ENCODE assay signal across 8 cellular contexts in the genomic region with DNA sequence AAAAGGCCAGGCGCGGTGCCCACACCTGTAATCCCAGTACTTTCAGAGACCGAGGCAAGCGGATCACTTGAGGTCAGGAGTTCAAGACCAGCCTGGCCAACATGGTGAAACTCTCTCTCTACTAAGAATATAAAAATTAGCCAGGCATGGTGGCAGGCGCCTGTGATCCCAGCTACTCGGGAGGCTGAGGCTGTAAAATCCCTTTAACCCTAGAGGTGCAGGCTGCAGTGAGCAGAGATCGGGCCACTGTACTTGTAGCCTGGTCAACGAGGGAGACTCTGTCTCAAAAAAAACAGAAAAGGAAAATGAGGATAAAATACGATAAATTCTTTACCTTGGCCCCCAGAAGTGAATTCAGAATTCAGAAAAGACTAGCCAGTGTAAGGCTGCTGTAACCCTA. TPM values are rescaled to one million over a fixed set of nuclear protein-coding genes. Genes with fewer than 3 reads are reported as not detected.
DNase-seq lines count a peak whose midpoint lies in the region; ATAC-seq and TF ChIP-seq lines count a peak whose summit lies in the region.

No MANE protein-coding gene starts in this region.

- peak overlapping the region; percentile 60 for H3K9ac ChIP-seq in OCI-LY3 (ENCODE audit: low read length)
- no peak overlapping the region for H3K9ac ChIP-seq in endocrine pancreas (ENCODE audit: control insufficient read depth, insufficient read depth, low read length)

- no peaks in the 10 kb centered on the region for H3K36me3 ChIP-seq in CD4-positive, alpha-beta memory T cell (ENCODE audit: insufficient read depth, low read length)
- H3K36me3 ChIP-seq in OCI-LY3 (replicated peaks; ENCODE audit: low read depth, low read length): no peaks in the 10 kb centered on the region
- no peaks in the 10 kb centered on the region for H3K36me3 ChIP-seq in endocrine pancreas (ENCODE audit: control insufficient read depth, insufficient read depth, low read length)
- H3K36me3 ChIP-seq in osteoblast (ENCODE audit: insufficient read depth, low read length): no peaks in the 10 kb centered on the region

- CTCF ChIA-PET in CD4-positive, alpha-beta memory T cell (lab: Charles Lee; ENCODE audit: partially characterized antibody): no interaction called here

- H3K36me3 Mint-ChIP-seq in CD4-positive, alpha-beta memory T cell: peaks cover 6 to 12% of the 10 kb centered on the region in 2 donors

- POLR2A ChIA-PET in CD4-positive, alpha-beta memory T cell (lab: Charles Lee; ENCODE audit: partially characterized antibody): no interaction called here

- ATAC-seq in HG02642 (IDR thresholded peaks at IDR 0.05; ENCODE audit: poor library complexity, unreplicated experiment): no peak
- no peak for ATAC-seq in GM21360 (IDR thresholded peaks at IDR 0.05; ENCODE audit: unreplicated experiment)
- ATAC-seq in GM19324 (IDR thresholded peaks at IDR 0.05; ENCODE audit: low FRiP score, unreplicated experiment): no peak

- TF ChIP-seq CTCF in OCI-LY3 (IDR thresholded peaks at IDR 0.05; ENCODE audit: low read depth, low read length) (no peak), osteoblast (IDR thresholded peaks at IDR 0.05; ENCODE audit: extremely low read depth, low read depth, low read length) (no peak)

- H3K4me3 Mint-ChIP-seq in CD4-positive, alpha-beta memory T cell: peak overlapping the region; percentile 85 to 94 (median 90)

- peak overlapping the region; percentile 66 to 95 for H3K4me3 ChIP-seq in CD4-positive, alpha-beta memory T cell (ENCODE audit: low read length in 2 of 2)
- peak overlapping the region; percentile 82 for H3K4me3 ChIP-seq in OCI-LY3 (ENCODE audit: low read length)
- H3K4me3 ChIP-seq in endocrine pancreas (ENCODE audit: control insufficient read depth, insufficient read depth, low read length): peak overlapping the region; percentile 78
- H3K4me3 ChIP-seq in osteoblast (ENCODE audit: insufficient read depth, low read length): peak overlapping the region; percentile 88

- DNase-seq in CD4-positive, alpha-beta memory T cell: no peak
- DNase-seq in osteoblast (ENCODE audit: insufficient read length, low spot score, missing footprints): no peak
- no peak for DNase-seq in amygdala (lab: John Stamatoyannopoulos, UW)

- peak overlapping the region; percentile 91 for H3K27ac ChIP-seq in CD4-positive, alpha-beta memory T cell (ENCODE audit: low read depth, low read length)
- H3K27ac ChIP-seq in OCI-LY3 (ENCODE audit: low read length) (no peak overlapping the region), osteoblast (ENCODE audit: low read depth, low read length) (peak overlapping the region; percentile 57)

- intact Hi-C loops in CD4-positive, alpha-beta memory T cell (cut with micrococcal nuclease): loop anchor here (1.0 kb wide), 1 partner anchor 127 kb away; no protein-coding TSS in a partner anchor

- H3K79me2 ChIP-seq in OCI-LY3 (ENCODE audit: low read length): peaks cover 11% of the 10 kb centered on the region; the same call in 1 of the 2 replicates
- H3K79me2 ChIP-seq in osteoblast (ENCODE audit: insufficient read depth, low read length): peaks cover 44% of the 10 kb centered on the region

- H3K9me3 ChIP-seq in CD4-positive, alpha-beta memory T cell (ENCODE audit: control insufficient read depth in 1 of 2, low read length in 2 of 2): no peaks in the 10 kb centered on the region
- H3K9me3 ChIP-seq in OCI-LY3 (ENCODE audit: insufficient read depth, low read length) (no peaks in the 10 kb centered on the region), endocrine pancreas (ENCODE audit: control insufficient read depth, low read length) (no peaks in the 10 kb centered on the region), osteoblast (ENCODE audit: low read depth, low read length) (no peaks in the 10 kb centered on the region)

- H3K27ac Mint-ChIP-seq in CD4-positive, alpha-beta memory T cell: peak overlapping the region; percentile 6 to 95 (median 87)

- peaks cover 14% of the 10 kb centered on the region for H3K4me1 ChIP-seq in CD4-positive, alpha-beta memory T cell (ENCODE audit: insufficient read depth, low read length)
- H3K4me1 ChIP-seq in OCI-LY3 (ENCODE audit: low read length): peaks cover 5% of the 10 kb centered on the region; the same call in 1 of the 2 replicates
- no peaks in the 10 kb centered on the region for H3K4me1 ChIP-seq in endocrine pancreas (ENCODE audit: control insufficient read depth, insufficient read depth, low read length)
- peaks cover 13% of the 10 kb centered on the region for H3K4me1 ChIP-seq in osteoblast (ENCODE audit: insufficient read depth, low read length)

- no peaks in the 10 kb centered on the region for H3K27me3 Mint-ChIP-seq in CD4-positive, alpha-beta memory T cell

- H3K4me2 ChIP-seq in OCI-LY3 (ENCODE audit: low read length) (peak overlapping the region; percentile 87), osteoblast (ENCODE audit: insufficient read depth, low read length) (peak overlapping the region; percentile 96)

- no peak overlapping the region for H2AFZ ChIP-seq in OCI-LY3 (ENCODE audit: low read depth, low read length)
- peak overlapping the region; percentile 82 for H2AFZ ChIP-seq in osteoblast (ENCODE audit: low read length)

- no peaks in the 10 kb centered on the region for H3K9me3 Mint-ChIP-seq in CD4-positive, alpha-beta memory T cell

- no peaks in the 10 kb centered on the region for H3K27me3 ChIP-seq in CD4-positive, alpha-beta memory T cell (ENCODE audit: insufficient read depth, low read length)
- H3K27me3 ChIP-seq in OCI-LY3 (ENCODE audit: low read depth, low read length): 0 out of 2 replicates have a peak, but pooled peaks cover 7% of the 10 kb centered on the region
- H3K27me3 ChIP-seq in endocrine pancreas (ENCODE audit: control insufficient read depth, insufficient read depth, low read length): no peaks in the 10 kb centered on the region
- no peaks in the 10 kb centered on the region for H3K27me3 ChIP-seq in osteoblast (ENCODE audit: insufficient read depth, low read length)

- H4K20me1 ChIP-seq in OCI-LY3 (ENCODE audit: insufficient read depth, low read length) (no peaks in the 10 kb centered on the region), osteoblast (ENCODE audit: insufficient read depth, low read length) (peaks cover 4% of the 10 kb centered on the region)

- peaks cover 12 to 35% (median 25%) of the 10 kb centered on the region in 4 donors for H3K4me1 Mint-ChIP-seq in CD4-positive, alpha-beta memory T cell

RNA-seq across cellular contexts. Expression of gene TMEM50B, which starts 1.6 kb away (rescaled TPM):
- total RNA-seq in CD4-positive, alpha-beta memory T cell: 100 to 1,000 TPM; 110 to 112 TPM
- polyA plus RNA-seq in CD4-positive, alpha-beta memory T cell: 10 to 100 TPM; 49.2 to 66.5 TPM
- 29.3 and 34.2 TPM in 2 replicates for total RNA-seq in osteoblast

RNA-seq across cellular contexts. Expression of gene DNAJC28, which starts 13.3 kb away (rescaled TPM):
- 1 to 10 TPM; 1.3 to 1.6 TPM for total RNA-seq in CD4-positive, alpha-beta memory T cell
- under 1 TPM; 0.56 to 0.98 TPM for polyA plus RNA-seq in CD4-positive, alpha-beta memory T cell
- total RNA-seq in osteoblast: 3.2 and 4.0 TPM in 2 replicates
